ENCODE assay signal across 14 cellular contexts in the genomic region with DNA sequence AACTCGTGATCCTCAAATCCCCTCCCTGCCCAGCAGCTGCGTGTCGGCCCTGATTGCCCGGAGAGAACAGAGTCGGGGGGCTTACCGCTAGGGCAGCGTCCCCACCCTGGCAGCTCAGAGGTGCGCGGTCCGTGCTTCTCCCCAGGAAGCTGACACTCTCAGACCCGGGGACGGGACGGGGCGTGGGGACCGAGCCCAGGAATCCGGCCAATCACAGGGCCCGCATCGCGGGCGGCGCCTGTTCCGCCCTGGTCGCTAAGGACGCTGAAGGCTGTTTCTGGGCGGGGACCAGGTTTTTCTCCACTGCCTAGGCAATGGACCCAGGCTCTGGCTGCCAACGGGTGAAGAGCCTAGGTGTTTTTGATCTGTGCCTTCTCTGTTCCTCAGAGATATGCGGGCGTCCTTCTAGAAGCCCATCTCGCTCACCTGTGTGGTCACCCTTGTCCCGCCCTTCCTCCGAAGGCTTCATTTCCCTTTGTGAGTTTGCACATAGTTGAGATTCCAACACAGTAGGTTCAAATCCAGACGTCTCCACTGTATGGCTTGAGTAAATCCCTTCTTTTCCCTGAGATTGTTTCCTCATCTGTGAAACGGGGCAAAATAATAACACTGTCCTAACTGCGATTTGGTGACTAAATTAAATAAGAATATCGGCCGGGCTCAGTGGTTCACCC. TPM values are rescaled to one million over a fixed set of nuclear protein-coding genes. Genes with fewer than 3 reads are reported as not detected.
DNase-seq lines count a peak whose midpoint lies in the region; ATAC-seq, FAIRE-seq and TF ChIP-seq lines count a peak whose summit lies in the region.
"Had no signal": no experiment of that assay in that cellular context is flagged by ENCODE, and none has a peak within 500 bp of the region (broad histone marks: within the 10 kb centered on the region; RNA-seq: fewer than 3 reads in every experiment).

A gene with protein sequence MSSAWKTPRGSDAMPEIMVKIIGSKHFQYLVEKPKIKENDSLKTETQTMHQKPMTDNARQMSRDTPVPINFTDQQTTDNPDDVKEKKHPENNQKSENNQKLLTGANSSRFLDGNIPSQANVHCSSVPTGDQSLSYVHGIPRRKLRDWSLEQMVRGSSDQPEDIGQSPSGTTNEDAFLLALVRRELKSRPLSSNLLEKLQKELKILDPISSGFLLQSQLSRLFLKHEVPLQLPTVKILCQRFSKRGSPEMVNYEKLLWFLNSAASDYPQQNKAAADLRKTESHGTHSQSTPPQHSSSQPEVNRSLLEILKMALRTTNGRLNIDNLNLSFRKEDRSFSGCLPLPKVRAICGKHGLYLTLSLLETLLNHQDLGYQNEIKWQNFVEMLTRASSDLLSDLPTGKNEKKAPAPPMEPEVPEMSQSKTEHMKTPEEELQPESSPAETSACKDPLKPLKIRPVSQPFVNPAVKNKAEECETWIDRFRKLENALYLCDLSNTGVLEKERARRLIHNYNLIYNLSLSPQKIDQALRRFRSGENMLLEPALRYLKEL (minus strand): TSS at position 166 of the 674 bp plus-strand sequence. CDS start 1,127 bp downstream, outside the sequence.

- H3K27me3 ChIP-seq in cardiac muscle cell (peaks cover 59% of the 10 kb centered on the region), thoracic aorta (replicated peaks; ENCODE audit: insufficient read depth) (no peaks in the 10 kb centered on the region)
- H3K27me3 ChIP-seq: vagina had no signal

- H3K4me1 Mint-ChIP-seq in activated CD4-positive, alpha-beta T cell treated with anti-CD3 and anti-CD28 coated beads, Interleukin-2, amount 10 ng/mL, durations not matched to agents 24 days and 14 days: no peaks in the 10 kb centered on the region
- H3K4me1 Mint-ChIP-seq in mesothelial cell of epicardium: peaks cover 29% of the 10 kb centered on the region

- no peaks in the 10 kb centered on the region for H3K4me1 ChIP-seq in cardiac muscle cell (ENCODE audit: low read depth)
- no peaks in the 10 kb centered on the region for H3K4me1 ChIP-seq in kidney (ENCODE audit: control insufficient read depth in 1 of 2, insufficient read depth in 1 of 2, low read depth in 1 of 2, low read length in 2 of 2)
- peaks cover 4 to 11% of the 10 kb centered on the region in 2 donors for H3K4me1 ChIP-seq in thoracic aorta (ENCODE audit: control insufficient read depth in 1 of 2, low read depth in 2 of 2)
- H3K4me1 ChIP-seq: vagina had no signal

- no peaks in the 10 kb centered on the region for H3K9me3 ChIP-seq in cardiac muscle cell (ENCODE audit: low read depth)
- H3K9me3 ChIP-seq in kidney (ENCODE audit: control insufficient read depth in 1 of 2, low read length in 2 of 2): no peaks in the 10 kb centered on the region
- H3K9me3 ChIP-seq in thoracic aorta: no peaks in the 10 kb centered on the region
- H3K9me3 ChIP-seq: vagina had no signal

- H3K27me3 Mint-ChIP-seq in activated CD4-positive, alpha-beta T cell treated with anti-CD3 and anti-CD28 coated beads, Interleukin-2, amount 10 ng/mL, durations not matched to agents 24 days and 14 days: peaks cover 35% of the 10 kb centered on the region
- H3K27me3 Mint-ChIP-seq in mesothelial cell of epicardium (ENCODE audit: low read depth): peaks cover 55% of the 10 kb centered on the region

- H3K9ac ChIP-seq in kidney (ENCODE audit: low read length in 2 of 2): no peak within 1 kb of the TSS

- H3K4me3 ChIP-seq in cardiac muscle cell (peak within 1 kb of the TSS; percentile 11), kidney (ENCODE audit: low read length in 2 of 2) (no peak within 1 kb of the TSS), thoracic aorta (peak within 1 kb of the TSS; percentile 31)
- H3K4me3 ChIP-seq: PC-9, vagina had no signal

- H3K27ac ChIP-seq in cardiac muscle cell: no peak within 1 kb of the TSS
- no peak within 1 kb of the TSS for H3K27ac ChIP-seq in kidney (ENCODE audit: low read depth in 2 of 2, low read length in 2 of 2)
- no peak within 1 kb of the TSS for H3K27ac ChIP-seq in thoracic aorta
- H3K27ac ChIP-seq: PC-9, vagina had no signal

- intact Hi-C loops in cardiac septum (cut with DNase I): no loop called here
- intact Hi-C loops in kidney (cut with DNase I): no loop called here
- intact Hi-C loops in activated CD4-positive, alpha-beta T cell treated with anti-CD3 and anti-CD28 coated beads, Interleukin-2, amount 10 ng/mL, durations not matched to agents 24 days and 14 days (cut with micrococcal nuclease): no loop called here

- H3K36me3 Mint-ChIP-seq in activated CD4-positive, alpha-beta T cell treated with anti-CD3 and anti-CD28 coated beads, Interleukin-2, amount 10 ng/mL, durations not matched to agents 24 days and 14 days (ENCODE audit: low read depth): no peaks in the 10 kb centered on the region
- H3K36me3 Mint-ChIP-seq in mesothelial cell of epicardium: no peaks in the 10 kb centered on the region

- no peak for ATAC-seq in thoracic aorta (ENCODE audit: insufficient number of reproducible peaks, low FRiP score, low read depth)

- no peak for FAIRE-seq in kidney (lab: Jason Lieb, UNC)

- no peaks in the 10 kb centered on the region for H3K9me3 Mint-ChIP-seq in activated CD4-positive, alpha-beta T cell treated with anti-CD3 and anti-CD28 coated beads, Interleukin-2, amount 10 ng/mL, durations not matched to agents 24 days and 14 days
- H3K9me3 Mint-ChIP-seq in mesothelial cell of epicardium: no peaks in the 10 kb centered on the region
- H3K9me3 Mint-ChIP-seq: T-helper 1 cell treated with Interleukin-12 subunit alpha and Interleukin-12 subunit beta and Interleukin-4 antibody, amounts not matched to agents 30 μg/mL and 1 μg/mL, for 36 hours had no signal

- H3K36me3 ChIP-seq in cardiac muscle cell: no peaks in the 10 kb centered on the region
- H3K36me3 ChIP-seq in kidney (ENCODE audit: control insufficient read depth in 1 of 2, insufficient read depth in 2 of 2, low read length in 2 of 2): no peaks in the 10 kb centered on the region
- H3K36me3 ChIP-seq in thoracic aorta: no peaks in the 10 kb centered on the region
- H3K36me3 ChIP-seq: vagina had no signal

- no peak within 1 kb of the TSS for H3K27ac Mint-ChIP-seq in activated CD4-positive, alpha-beta T cell treated with anti-CD3 and anti-CD28 coated beads, Interleukin-2, amount 10 ng/mL, durations not matched to agents 24 days and 14 days
- H3K27ac Mint-ChIP-seq in mesothelial cell of epicardium: no peak within 1 kb of the TSS
- H3K27ac Mint-ChIP-seq: T-helper 1 cell treated with Interleukin-12 subunit alpha and Interleukin-12 subunit beta and Interleukin-4 antibody, amounts not matched to agents 30 μg/mL and 1 μg/mL, for 36 hours had no signal

- TF ChIP-seq CTCF in cardiac muscle cell (IDR thresholded peaks at IDR 0.05; ENCODE audit: low read depth, low read length): no peak
- no peak for TF ChIP-seq CTCF in kidney (IDR thresholded peaks at IDR 0.05; ENCODE audit: borderline replicate concordance, extremely low read depth, insufficient read depth)
- no peak for TF ChIP-seq CTCF in thoracic aorta (IDR thresholded peaks at IDR 0.05)
- TF ChIP-seq CTCF in GM20000 (IDR thresholded peaks at IDR 0.05; ENCODE audit: extremely low read depth, missing control alignments): no peak
- TF ChIP-seq CTCF in mesothelial cell of epicardium (IDR thresholded peaks at IDR 0.05; ENCODE audit: unreplicated experiment): no peak

- H3K4me3 Mint-ChIP-seq in activated CD4-positive, alpha-beta T cell treated with anti-CD3 and anti-CD28 coated beads, Interleukin-2, amount 10 ng/mL, durations not matched to agents 24 days and 14 days: no peak within 1 kb of the TSS
- H3K4me3 Mint-ChIP-seq in mesothelial cell of epicardium: no peak within 1 kb of the TSS
- H3K4me3 Mint-ChIP-seq: T-helper 1 cell treated with Interleukin-12 subunit alpha and Interleukin-12 subunit beta and Interleukin-4 antibody, amounts not matched to agents 30 μg/mL and 1 μg/mL, for 36 hours had no signal

- DNase-seq in cardiac muscle cell (ENCODE audit: low read depth in 1 of 2, low spot score in 1 of 2) (peak in 1 of 2 donors; percentile 9), cardiac septum (ENCODE audit: low spot score) (no peak), ecto neural progenitor cell (ENCODE audit: low spot score) (peak; percentile 74), kidney (peak; percentile 69), thoracic aorta (ENCODE audit: low spot score) (no peak), GM20000 (ENCODE audit: low spot score) (no peak), mesothelial cell of epicardium (ENCODE audit: low spot score in 2 of 2, unreplicated experiment in 2 of 2) (no peak)
- DNase-seq in activated CD4-positive, alpha-beta T cell treated with anti-CD3 and anti-CD28 coated beads, Interleukin-2, amount 10 ng/mL, durations not matched to agents 24 days and 14 days: no peak
- DNase-seq: activated CD4-positive, alpha-beta T cell treated with anti-CD3 and anti-CD28 coated beads, Interleukin-2, amount 50 U/mL, for 48 hours; activated effector memory CD4-positive, alpha-beta T cell treated with Interleukin-2 at 50 U/mL for 16 hours; left cardiac atrium had no signal

RNA-seq across cellular contexts. Expression of the gene that starts here (rescaled TPM):
- total RNA-seq in cardiac muscle cell (not detected in 2 replicates), cardiac septum (not detected), kidney (0.38 TPM), thoracic aorta (1 to 10 TPM; 1.5 to 3.5 TPM), mesothelial cell of epicardium (not detected in 3 replicates)
- polyA plus RNA-seq in cardiac muscle cell (not detected in 2 replicates), kidney (ENCODE audit: insufficient read depth, low read depth, low replicate concordance) (0.45 TPM)
- not detected in 2 replicates for total RNA-seq in activated CD4-positive, alpha-beta T cell treated with anti-CD3 and anti-CD28 coated beads, Interleukin-2, amount 10 ng/mL, durations not matched to agents 24 days and 14 days
- total RNA-seq: left cardiac atrium, PC-9, vagina had no signal

Comparison
In these comparisons a context has a peak if more than half of its experiments do, and no peak if none do; other contexts are left out.
1. Peak in DNase-seq in kidney; RNA of the gene not detected or under 1 TPM.
2. H3K4me3 ChIP-seq: peak in cardiac muscle cell (single experiment) and thoracic aorta (single experiment); none in kidney (0 of 2).